Comparison of ENCODE assay signal across 8 cellular contexts in genomic region chr12:27970391-27970980, GRCh38. TPM values are rescaled to one million over a fixed set of nuclear protein-coding genes. Genes with fewer than 3 reads are reported as not detected.
DNase-seq lines count a peak whose midpoint lies in the region; ATAC-seq, FAIRE-seq and TF ChIP-seq lines count a peak whose summit lies in the region.

No MANE protein-coding gene starts in this region.

- H3K27me3 Mint-ChIP-seq in astrocyte (ENCODE audit: low read depth, unreplicated experiment): peaks cover 4% of the 10 kb centered on the region
- peaks cover 99% of the 10 kb centered on the region for H3K27me3 Mint-ChIP-seq in stimulated activated naive CD8-positive, alpha-beta T cell treated with anti-CD3 and anti-CD28 coated beads, Interleukin-15, amount 100 ng/mL, for 72 hours

- peak overlapping the region; percentile 44 for H2AFZ ChIP-seq in astrocyte (ENCODE audit: low read depth, low read length)

- DNase-seq in 8988T (peak; percentile 40), astrocyte (ENCODE audit: low read depth) (peak; percentile 56), iPS-NIHi7 (ENCODE audit: extremely low spot score) (peak; percentile 30), RCC 7860 (ENCODE audit: low spot score) (no peak)
- peak in 1 of 2 donors; percentile 36 for DNase-seq in stimulated activated naive CD8-positive, alpha-beta T cell treated with anti-CD3 and anti-CD28 coated beads, Interleukin-15, amount 100 ng/mL, for 72 hours
- DNase-seq in stimulated activated CD4-positive, alpha-beta T cell treated with anti-CD3 and anti-CD28 coated beads, Interleukin-4, amount 100 ng/mL, for 4 hours: no peak

- H3K27ac Mint-ChIP-seq in astrocyte (ENCODE audit: unreplicated experiment): peak overlapping the region; percentile 94
- H3K27ac Mint-ChIP-seq in stimulated activated naive CD8-positive, alpha-beta T cell treated with anti-CD3 and anti-CD28 coated beads, Interleukin-15, amount 100 ng/mL, for 72 hours: no peak overlapping the region

- H3K4me3 ChIP-seq in astrocyte (ENCODE audit: insufficient read depth, low read depth, low read length): peak overlapping the region; percentile 57

- no peaks in the 10 kb centered on the region for H3K27me3 ChIP-seq in astrocyte (ENCODE audit: insufficient read depth, low read length)

- TF ChIP-seq CTCF in astrocyte (IDR thresholded peaks at IDR 0.05; ENCODE audit: insufficient read depth, low read depth, low read length): no peak

- no peaks in the 10 kb centered on the region for H3K9me3 ChIP-seq in astrocyte (ENCODE audit: insufficient read depth, low read depth, low read length)

- no peaks in the 10 kb centered on the region for H3K9me3 Mint-ChIP-seq in astrocyte (ENCODE audit: unreplicated experiment)
- no peaks in the 10 kb centered on the region for H3K9me3 Mint-ChIP-seq in stimulated activated naive CD8-positive, alpha-beta T cell treated with anti-CD3 and anti-CD28 coated beads, Interleukin-15, amount 100 ng/mL, for 72 hours

- peaks cover 44% of the 10 kb centered on the region for H3K4me1 Mint-ChIP-seq in astrocyte (ENCODE audit: low read depth, unreplicated experiment)
- peaks cover 46% of the 10 kb centered on the region for H3K4me1 Mint-ChIP-seq in stimulated activated naive CD8-positive, alpha-beta T cell treated with anti-CD3 and anti-CD28 coated beads, Interleukin-15, amount 100 ng/mL, for 72 hours

- no peaks in the 10 kb centered on the region for H3K36me3 ChIP-seq in astrocyte (ENCODE audit: insufficient read depth, low read length)

- ATAC-seq in GM18520 (IDR thresholded peaks at IDR 0.05; ENCODE audit: unreplicated experiment) (peak; percentile 5), HG03103 (IDR thresholded peaks at IDR 0.05; ENCODE audit: low read depth, unreplicated experiment) (peak; percentile 6)
- peak; percentile 43 for ATAC-seq in stimulated activated naive CD8-positive, alpha-beta T cell treated with anti-CD3 and anti-CD28 coated beads, Interleukin-15, amount 100 ng/mL, for 72 hours

- no peak for FAIRE-seq in astrocyte (lab: Jason Lieb, UNC)
- no peak for FAIRE-seq in RCC 7860 (lab: Jason Lieb, UNC)

- peak overlapping the region; percentile 91 for H3K9ac ChIP-seq in astrocyte (ENCODE audit: low read length)

- peaks cover 50% of the 10 kb centered on the region for H3K4me1 ChIP-seq in astrocyte (ENCODE audit: insufficient read depth, low read length)

- H4K20me1 ChIP-seq in astrocyte (ENCODE audit: insufficient read depth, low read length): no peaks in the 10 kb centered on the region

- H3K36me3 Mint-ChIP-seq in astrocyte (ENCODE audit: low read depth, unreplicated experiment): no peaks in the 10 kb centered on the region

- H3K79me2 ChIP-seq in astrocyte (ENCODE audit: insufficient read depth, low read length): peaks cover 6% of the 10 kb centered on the region

- H3K27ac ChIP-seq in astrocyte (ENCODE audit: low read depth, low read length): peak overlapping the region; percentile 59

- H3K4me2 ChIP-seq in astrocyte (ENCODE audit: low read length): peak overlapping the region; percentile 93

- peak overlapping the region; percentile 88 for H3K4me3 Mint-ChIP-seq in astrocyte (ENCODE audit: unreplicated experiment)
- peak overlapping the region; percentile 56 to 65 for H3K4me3 Mint-ChIP-seq in stimulated activated naive CD8-positive, alpha-beta T cell treated with anti-CD3 and anti-CD28 coated beads, Interleukin-15, amount 100 ng/mL, for 72 hours

RNA-seq across cellular contexts. Expression of gene PTHLH, which starts 2.0 kb away (rescaled TPM):
- 48.5 and 53.5 TPM in 2 replicates for total RNA-seq in astrocyte

Comparison
In these comparisons a context has a peak if more than half of its experiments do, and no peak if none do; other contexts are left out.
1. DNase-seq: peak in 8988T (single experiment), astrocyte (single experiment) and iPS-NIHi7 (single experiment); none in stimulated activated CD4-positive, alpha-beta T cell treated with anti-CD3 and anti-CD28 coated beads, Interleukin-4, amount 100 ng/mL, for 4 hours (0 of 2) and RCC 7860 (single experiment).
2. Peak in every context shown above with its lines, with median percentiles within 50 percentile points of each other: ATAC-seq.